In genomic region chr5:58458851-58459275, GRCh38 we compare ENCODE assay signal across 1 cellular context.
TF ChIP-seq lines count a peak whose summit lies in the region.

No MANE protein-coding gene starts in this region.

TF ChIP-seq in GM23338, 12 proteins besides CTCF, POLR2A, EP300 and RAD21 (continued from another document):
- no peak for TF ChIP-seq ZNF462 (CRISPR knock-in tag; IDR thresholded peaks at IDR 0.05)
